11 cellular contexts compared by ENCODE assay signal in genomic region chr19:55441692-55442321, GRCh38. TPM values are rescaled to one million over a fixed set of nuclear protein-coding genes. Genes with fewer than 3 reads are reported as not detected.
A peak's percentile ranks its signal among the peaks of the same experiment; 100 is the strongest.
DNase-seq lines count a peak whose midpoint lies in the region; ATAC-seq and TF ChIP-seq lines count a peak whose summit lies in the region.
"Had no signal": no experiment of that assay in that cellular context is flagged by ENCODE, and none has a peak within 500 bp of the region (broad histone marks: within the 10 kb centered on the region; RNA-seq: fewer than 3 reads in every experiment).

No MANE protein-coding gene starts in this region.

- no peaks in the 10 kb centered on the region for H3K36me3 ChIP-seq in BLaER1 treated with 17β-estradiol and CSF1 and Interleukin-3, amounts not matched to agents 10 nM and 100 nM
- no peaks in the 10 kb centered on the region for H3K36me3 ChIP-seq in ES-I3 (ENCODE audit: insufficient read depth, low read length)

- no peak overlapping the region for H3K9ac ChIP-seq in BLaER1 treated with 17β-estradiol and CSF1 and Interleukin-3, amounts not matched to agents 10 nM and 100 nM
- peak overlapping the region; percentile 54; the same call in 1 of the 2 replicates for H3K9ac ChIP-seq in ES-I3 (ENCODE audit: low read depth, low read length)

- peaks cover 14% of the 10 kb centered on the region for H3K4me1 Mint-ChIP-seq in chondrocyte (ENCODE audit: low read depth)

- H3K4me3 Mint-ChIP-seq in chondrocyte (ENCODE audit: unreplicated experiment) = no peak overlapping the region

- peaks cover 3% of the 10 kb centered on the region for H3K36me3 Mint-ChIP-seq in chondrocyte (ENCODE audit: low read depth)

- peaks cover 0 to 12% (median 0%) of the 10 kb centered on the region in 11 experiments; a peak in 1 of 22 replicates for H3K9me3 ChIP-seq in BLaER1 treated with 17β-estradiol and CSF1 and Interleukin-3, amounts not matched to agents 10 nM and 100 nM (replicated peaks in 1 of 11)
- H3K9me3 ChIP-seq in ES-I3 (ENCODE audit: control insufficient read depth, insufficient read depth, low read length) (no peaks in the 10 kb centered on the region), iPS-18c (ENCODE audit: control insufficient read depth, insufficient read depth, low read length) (no peaks in the 10 kb centered on the region)

- DNase-seq in RPMI8226 = peak; percentile 81
- no peak for DNase-seq in SHP77 treated with DMSO at 0.1 percent for 48 hours (lab: John Stamatoyannopoulos, UW)
- no peak for DNase-seq in retina
- DNase-seq in chondrocyte (ENCODE audit: low spot score) = no peak
- DNase-seq: kidney glomerular epithelial cell, NCI-H1694 had no signal

- H3K27me3 Mint-ChIP-seq in chondrocyte (ENCODE audit: low read depth) = peaks cover 67% of the 10 kb centered on the region

- no peak overlapping the region for H3K27ac Mint-ChIP-seq in chondrocyte (ENCODE audit: unreplicated experiment)

- H3K27ac ChIP-seq in BLaER1 treated with 17β-estradiol and CSF1 and Interleukin-3, amounts not matched to agents 10 nM and 100 nM = no peak overlapping the region

- TF ChIP-seq CTCF in chondrocyte (IDR thresholded peaks at IDR 0.05) = no peak

- H3K4me1 ChIP-seq in BLaER1 treated with 17β-estradiol and CSF1 and Interleukin-3, amounts not matched to agents 10 nM and 100 nM = peaks cover 0 to 22% (median 17%) of the 10 kb centered on the region in 10 experiments; a peak in 16 of 20 replicates
- H3K4me1 ChIP-seq in ES-I3 (ENCODE audit: insufficient read depth, low read length) = no peaks in the 10 kb centered on the region

- peak overlapping the region in 6 of 11 experiments; percentile 18 to 80 (median 52); a peak in 10 of 22 replicates for H3K4me2 ChIP-seq in BLaER1 treated with 17β-estradiol and CSF1 and Interleukin-3, amounts not matched to agents 10 nM and 100 nM

- H3K27me3 ChIP-seq in BLaER1 treated with 17β-estradiol and CSF1 and Interleukin-3, amounts not matched to agents 10 nM and 100 nM = peaks cover 91 to 100% (median 99%) of the 10 kb centered on the region in 11 experiments

- peaks cover 0 to 37% (median 2%) of the 10 kb centered on the region in 11 experiments; a peak in 10 of 22 replicates for H4K20me1 ChIP-seq in BLaER1 treated with 17β-estradiol and CSF1 and Interleukin-3, amounts not matched to agents 10 nM and 100 nM

- no peak for ATAC-seq in GM21447 (IDR thresholded peaks at IDR 0.05; ENCODE audit: unreplicated experiment)

- H3K9me3 Mint-ChIP-seq in chondrocyte (ENCODE audit: low read depth) = peaks cover 3% of the 10 kb centered on the region

- no peak overlapping the region; a peak in 1 of 20 replicates for H3K4me3 ChIP-seq in BLaER1 treated with 17β-estradiol and CSF1 and Interleukin-3, amounts not matched to agents 10 nM and 100 nM
- H3K4me3 ChIP-seq in iPS-18c (ENCODE audit: insufficient read depth, low read depth, low read length) = peak overlapping the region; percentile 72

RNA-seq across cellular contexts. Expression of gene SHISA7, which starts 1.3 kb away (rescaled TPM):
- total RNA-seq in chondrocyte = not detected in 3 replicates
- total RNA-seq: posterior vena cava had no signal

RNA-seq across cellular contexts. Expression of gene ISOC2, which starts 19.6 kb away (rescaled TPM):
- total RNA-seq in chondrocyte = 39.8 to 47.2 TPM (median 39.8 TPM) in 3 replicates

RNA-seq across cellular contexts. Expression of gene C19orf85, which starts 22.7 kb away (rescaled TPM):
- not detected in 3 replicates for total RNA-seq in chondrocyte
- total RNA-seq: posterior vena cava had no signal

RNA-seq across cellular contexts. Expression of gene UBE2S, which starts 34.2 kb away (rescaled TPM):
- total RNA-seq in chondrocyte = 60.0 to 79.7 TPM (median 78.6 TPM) in 3 replicates

RNA-seq across cellular contexts. Expression of gene ZNF628, which starts 34.6 kb away (rescaled TPM):
- 9.1 to 9.7 TPM (median 9.4 TPM) in 3 replicates for total RNA-seq in chondrocyte
